In genomic region chr1:204506969-204507316, GRCh38 we compare ENCODE assay signal across 8 cellular contexts. TPM values are rescaled to one million over a fixed set of nuclear protein-coding genes. Genes with fewer than 3 reads are reported as not detected.
DNase-seq lines count a peak whose midpoint lies in the region; ATAC-seq and TF ChIP-seq lines count a peak whose summit lies in the region.

No MANE protein-coding gene starts in this region.

- H3K9me2 ChIP-seq in hepatocyte (replicated peaks; ENCODE audit: insufficient read depth): no peaks in the 10 kb centered on the region

- H3K27ac ChIP-seq in ascending aorta: peak overlapping the region; percentile 85 to 87
- H3K27ac ChIP-seq in hepatocyte: peak overlapping the region; percentile 84

- no peaks in the 10 kb centered on the region for H4K20me1 ChIP-seq in hepatocyte (ENCODE audit: insufficient read depth, poor library complexity, severe bottlenecking)

- peak overlapping the region; percentile 72 for H3K4me2 ChIP-seq in hepatocyte

- H3K9me3 ChIP-seq in T-helper 17 cell (ENCODE audit: control insufficient read depth, low read length, poor library complexity, severe bottlenecking): no peaks in the 10 kb centered on the region
- no peaks in the 10 kb centered on the region for H3K9me3 ChIP-seq in ascending aorta
- no peaks in the 10 kb centered on the region for H3K9me3 ChIP-seq in hepatocyte (ENCODE audit: low read depth)

- peak overlapping the region; percentile 74 for H2AFZ ChIP-seq in hepatocyte

- H3K27ac Mint-ChIP-seq in T-helper 17 cell: peak overlapping the region; percentile 94

- H3K27me3 ChIP-seq in ascending aorta (no peaks in the 10 kb centered on the region), hepatocyte (no peaks in the 10 kb centered on the region)

- 0% methylated on average over 13 of the region's 13 CpGs for WGBS in hepatocyte (ENCODE audit: low lambda C conversion rate, missing lambda C conversion rate)

- no peaks in the 10 kb centered on the region for H3K36me3 Mint-ChIP-seq in T-helper 17 cell (ENCODE audit: low read depth)

- H3K4me3 Mint-ChIP-seq in T-helper 17 cell: peak overlapping the region; percentile 76

- intact Hi-C loops in ascending aorta (cut with DNase I): loop anchor here (1.0 to 5.0 kb wide), 4 partner anchors 9 to 710 kb away; partner anchors contain the start of genes ETNK2, MDM4, PPP1R15B and ZBED6

- in situ Hi-C loops in GM13977 (cut with MboI; ENCODE audit: low pct_unique_long_range_greater_than_20kb, low sequenced_read_pairs, unreplicated experiment): no loop called here

- H3K4me3 ChIP-seq in ascending aorta (peak overlapping the region; percentile 56 to 59), hepatocyte (peak overlapping the region; percentile 31)

- H3K4me1 ChIP-seq in ascending aorta (peaks cover 0 to 4% of the 10 kb centered on the region in 2 donors), hepatocyte (ENCODE audit: insufficient read depth) (no peaks in the 10 kb centered on the region)

- peak; percentile 57 for ATAC-seq in GM18498 (IDR thresholded peaks at IDR 0.05; ENCODE audit: unreplicated experiment)
- peak; percentile 59 for ATAC-seq in HG02938 (IDR thresholded peaks at IDR 0.05; ENCODE audit: unreplicated experiment)
- peak; percentile 76 for ATAC-seq in T-helper 17 cell

- H3K27me3 Mint-ChIP-seq in T-helper 17 cell: no peaks in the 10 kb centered on the region

- no peak for TF ChIP-seq CTCF in ascending aorta (IDR thresholded peaks at IDR 0.05)
- TF ChIP-seq CTCF in hepatocyte (IDR thresholded peaks at IDR 0.05; ENCODE audit: poor library complexity): no peak
- no peak for TF ChIP-seq CTCF in GM13977 (IDR thresholded peaks at IDR 0.05; ENCODE audit: extremely low read depth, insufficient read depth, missing control alignments)

- no peaks in the 10 kb centered on the region for H3K36me3 ChIP-seq in ascending aorta
- no peaks in the 10 kb centered on the region for H3K36me3 ChIP-seq in hepatocyte (replicated peaks; ENCODE audit: insufficient read depth, low read depth)

- peak; percentile 93 to 100 for DNase-seq in NCI-H187 (lab: John Stamatoyannopoulos, UW)
- DNase-seq in T-helper 17 cell: peak; percentile 48 to 76 (median 74)
- peak; percentile 42 to 93 for DNase-seq in ascending aorta (ENCODE audit: low spot score in 2 of 2)
- peak; percentile 94 for DNase-seq in hepatocyte (ENCODE audit: low spot score)
- DNase-seq in retina: peak; percentile 96
- no peak for DNase-seq in GM13977 (ENCODE audit: low spot score)

- no peaks in the 10 kb centered on the region for H3K79me2 ChIP-seq in hepatocyte

- peaks cover 27% of the 10 kb centered on the region for H3K4me1 Mint-ChIP-seq in T-helper 17 cell

RNA-seq across cellular contexts. Expression of gene MDM4, which starts 9.3 kb away (rescaled TPM):
- 100 to 1,000 TPM; 205 to 225 TPM for total RNA-seq in T-helper 17 cell
- total RNA-seq in ascending aorta: 9.9 TPM
- total RNA-seq in hepatocyte: 42.3 and 47.8 TPM in 2 replicates
- polyA plus RNA-seq in hepatocyte: 15.4 and 22.5 TPM in 2 replicates

RNA-seq across cellular contexts. Expression of gene PIK3C2B, which starts 12.3 kb away (rescaled TPM):
- total RNA-seq in T-helper 17 cell (10 to 100 TPM; 35.7 to 51.9 TPM), ascending aorta (129 TPM), hepatocyte (19.7 and 26.0 TPM in 2 replicates)
- 15.5 and 18.8 TPM in 2 replicates for polyA plus RNA-seq in hepatocyte
